In the genomic region with DNA sequence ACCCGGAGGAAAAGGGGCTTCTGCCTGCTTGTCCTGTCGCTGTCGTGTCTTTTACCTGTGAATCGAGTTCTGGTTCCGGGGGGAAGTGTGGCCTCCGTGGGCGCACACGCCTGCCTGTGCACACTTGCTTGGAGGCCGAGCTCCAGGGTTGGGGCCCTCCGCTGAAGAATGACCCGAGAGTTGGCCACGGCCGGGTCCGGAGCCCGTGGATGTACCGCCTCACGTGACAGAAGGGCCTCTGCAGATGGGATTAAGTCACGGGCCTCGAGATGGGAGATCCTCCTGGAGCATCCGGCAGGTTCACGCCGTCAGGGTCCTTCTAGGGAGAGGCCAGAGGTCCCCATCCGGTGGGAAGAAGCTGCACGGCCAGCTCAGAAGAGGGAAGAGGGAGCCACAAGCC, we compare ENCODE assay signal across 30 cellular contexts.
"Had no signal": no experiment of that assay in that cellular context is flagged by ENCODE, and none has a peak within 500 bp of the region (broad histone marks: within the 10 kb centered on the region; RNA-seq: fewer than 3 reads in every experiment).

No MANE protein-coding gene starts in this region.

- FAIRE-seq: bronchial epithelial cell, TTC549 had no signal

- H3K27me3 ChIP-seq: ascending aorta, cardiac muscle cell had no signal

- H3K4me3 ChIP-seq: ascending aorta, cardiac muscle cell had no signal

- DNase-seq: activated B cell treated with CpG ODN at 0.5 μM for 24 hours; activated CD4-positive, alpha-beta memory T cell treated with anti-CD3 and anti-CD28 coated beads for 36 hours; activated CD4-positive, alpha-beta T cell treated with anti-CD3 and anti-CD28 coated beads for 4 hours; activated CD4-positive, alpha-beta T cell treated with anti-CD3 and anti-CD28 coated beads, Interleukin-2, amount 10 ng/mL, durations not matched to agents 24 days and 14 days; activated CD4-positive, alpha-beta T cell treated with anti-CD3 and anti-CD28 coated beads, Interleukin-2, amount 50 U/mL, for 1 hour; activated CD4-positive, alpha-beta T cell treated with anti-CD3 and anti-CD28 coated beads, Interleukin-2, amount 50 U/mL, for 4 hours; activated CD4-positive, CD25-positive, alpha-beta regulatory T cell treated with anti-CD3 and anti-CD28 coated beads, Interleukin-2, amount 50 U/mL, for 72 hours; activated CD8-positive, alpha-beta memory T cell treated with anti-CD3 and anti-CD28 coated beads, Interleukin-2, amount 50 U/mL, for 4 hours; activated CD8-positive, alpha-beta T cell treated with anti-CD3 and anti-CD28 coated beads for 36 hours; activated gamma-delta T cell; activated naive CD4-positive, alpha-beta T cell treated with anti-CD3 and anti-CD28 coated beads, Interleukin-2, amount 10 ng/mL, durations not matched to agents 7 days and 5 days; activated naive CD4-positive, alpha-beta T cell treated with Interleukin-2 at 50 U/mL for 16 hours; activated naive CD8-positive, alpha-beta T cell treated with anti-CD3 and anti-CD28 coated beads, Interleukin-2, amount 10 ng/mL, durations not matched to agents 7 days and 5 days; activated naive CD8-positive, alpha-beta T cell treated with anti-CD3 and anti-CD28 coated beads, Interleukin-2, amount 50 U/mL, for 24 hours; activated T-cell treated with anti-CD3 and anti-CD28 coated beads for 4 hours; activated T-cell treated with anti-CD3 and anti-CD28 coated beads, Interleukin-2, amount 50 U/mL, for 1 hour; activated T-cell treated with anti-CD3 and anti-CD28 coated beads, Interleukin-2, amount 50 U/mL, for 4 hours; activated T-cell treated with anti-CD3 and anti-CD28 coated beads, Interleukin-2, amount 50 U/mL, for 72 hours; amygdala; anterior cingulate cortex; caudate nucleus; cerebellar nuclear complex; T-helper 1 cell; T-helper 2 cell; T-helper 9 cell had no signal

- H3K36me3 ChIP-seq: ascending aorta, cardiac muscle cell had no signal

- H3K27ac ChIP-seq: ascending aorta, cardiac muscle cell, VCaP had no signal

- H3K4me1 ChIP-seq: ascending aorta had no signal

- H3K9me3 ChIP-seq: ascending aorta had no signal
